30 cellular contexts compared by ENCODE assay signal in genomic region chr2:104890092-104890393, GRCh38. TPM values are rescaled to one million over a fixed set of nuclear protein-coding genes. Genes with fewer than 3 reads are reported as not detected.
"Had no signal": no experiment of that assay in that cellular context is flagged by ENCODE, and none has a peak within 500 bp of the region (broad histone marks: within the 10 kb centered on the region; RNA-seq: fewer than 3 reads in every experiment).

No MANE protein-coding gene starts in this region.

- H3K27ac Mint-ChIP-seq: activated naive CD8-positive, alpha-beta T cell; activated T-cell treated with anti-CD3 and anti-CD28 coated beads, Interleukin-2, amount 50 U/mL, for 24 hours; activated T-helper 17 cell treated with anti-CD3 and anti-CD28 coated beads, Interleukin-2, amount 50 U/mL, for 72 hours; effector memory CD8-positive, alpha-beta T cell; natural killer cell; stimulated activated effector memory CD8-positive, alpha-beta T cell treated with anti-CD3 and anti-CD28 coated beads, Interleukin-12 subunit alpha, Interleukin-12 subunit beta, amount 100 ng/mL, for 72 hours; WTC11 had no signal

- H3K36me3 ChIP-seq: adrenal gland, ascending aorta, esophagus muscularis mucosa, neutrophil, right lobe of liver, stomach, suprapubic skin, tibial nerve had no signal

- DNase-seq: activated CD4-positive, alpha-beta T cell treated with anti-CD3 and anti-CD28 coated beads, Interleukin-2, amount 50 U/mL, for 4 hours; activated CD8-positive, alpha-beta memory T cell treated with anti-CD3 and anti-CD28 coated beads for 24 hours; activated CD8-positive, alpha-beta memory T cell treated with anti-CD3 and anti-CD28 coated beads, Interleukin-2, amount 50 U/mL, for 4 hours; activated naive CD4-positive, alpha-beta T cell; activated T-cell treated with anti-CD3 and anti-CD28 coated beads, Interleukin-2, amount 50 U/mL, for 24 hours; adrenal gland; central memory CD4-positive, alpha-beta T cell; effector memory CD8-positive, alpha-beta T cell; hippocampal formation; left cardiac atrium; natural killer cell; right lobe of liver; stimulated activated CD4-positive, alpha-beta T cell treated with anti-CD3 and anti-CD28 coated beads, Interleukin-2, amount 100 ng/mL, for 24 hours; stomach; T-helper 9 cell had no signal

- H3K4me3 Mint-ChIP-seq: activated naive CD8-positive, alpha-beta T cell; activated T-cell treated with anti-CD3 and anti-CD28 coated beads, Interleukin-2, amount 50 U/mL, for 24 hours; activated T-helper 17 cell treated with anti-CD3 and anti-CD28 coated beads, Interleukin-2, amount 50 U/mL, for 72 hours; effector memory CD8-positive, alpha-beta T cell; natural killer cell; stimulated activated effector memory CD8-positive, alpha-beta T cell treated with anti-CD3 and anti-CD28 coated beads, Interleukin-12 subunit alpha, Interleukin-12 subunit beta, amount 100 ng/mL, for 72 hours; WTC11 had no signal

- H3K4me1 Mint-ChIP-seq: activated T-helper 17 cell treated with anti-CD3 and anti-CD28 coated beads, Interleukin-2, amount 50 U/mL, for 72 hours had no signal

- H3K36me3 Mint-ChIP-seq: activated naive CD8-positive, alpha-beta T cell; natural killer cell; stimulated activated effector memory CD8-positive, alpha-beta T cell treated with anti-CD3 and anti-CD28 coated beads, Interleukin-12 subunit alpha, Interleukin-12 subunit beta, amount 100 ng/mL, for 72 hours; WTC11 had no signal

- H3K9me3 Mint-ChIP-seq: activated T-cell treated with anti-CD3 and anti-CD28 coated beads, Interleukin-2, amount 50 U/mL, for 24 hours; effector memory CD8-positive, alpha-beta T cell; natural killer cell; stimulated activated effector memory CD8-positive, alpha-beta T cell treated with anti-CD3 and anti-CD28 coated beads, Interleukin-12 subunit alpha, Interleukin-12 subunit beta, amount 100 ng/mL, for 72 hours had no signal

- H3K27me3 ChIP-seq: ascending aorta, right lobe of liver had no signal

- H3K9ac ChIP-seq: parathyroid adenoma had no signal

- H3K4me1 ChIP-seq: adrenal gland, ascending aorta, esophagus muscularis mucosa, parathyroid adenoma, right lobe of liver, stomach, suprapubic skin, tibial nerve had no signal

- H3K4me3 ChIP-seq: adrenal gland, ascending aorta, esophagus muscularis mucosa, right lobe of liver, skin epidermis, stomach, suprapubic skin, tibial nerve had no signal

- H3K9me3 ChIP-seq: adrenal gland, ascending aorta, esophagus muscularis mucosa, neutrophil, right lobe of liver, stomach, suprapubic skin, tibial nerve had no signal

- ATAC-seq: activated T-helper 17 cell treated with anti-CD3 and anti-CD28 coated beads, Interleukin-2, amount 50 U/mL, for 72 hours; effector memory CD8-positive, alpha-beta T cell; left cardiac atrium; natural killer cell; right lobe of liver; stimulated activated effector memory CD8-positive, alpha-beta T cell treated with anti-CD3 and anti-CD28 coated beads, Interleukin-12 subunit alpha, Interleukin-12 subunit beta, amount 100 ng/mL, for 72 hours had no signal

- H3K27ac ChIP-seq: adrenal gland, ascending aorta, esophagus muscularis mucosa, neutrophil, parathyroid adenoma, right lobe of liver, skin epidermis, stomach, suprapubic skin had no signal

RNA-seq across cellular contexts. Expression of gene POU3F3, which starts 36.1 kb away (rescaled TPM):
- total RNA-seq: activated T-helper 17 cell treated with anti-CD3 and anti-CD28 coated beads, Interleukin-2, amount 50 U/mL, for 72 hours; dermis microvascular lymphatic vessel endothelial cell; endothelial cell of umbilical vein; mesenteric fat pad; natural killer cell; right lobe of liver; T-helper 1 cell treated with Interleukin-12 subunit alpha and Interleukin-12 subunit beta and Interleukin-4 antibody, amounts not matched to agents 30 ng/mL and 1 ng/mL, for 36 hours; tibial nerve; WTC11 had no signal
